In the genomic region with DNA sequence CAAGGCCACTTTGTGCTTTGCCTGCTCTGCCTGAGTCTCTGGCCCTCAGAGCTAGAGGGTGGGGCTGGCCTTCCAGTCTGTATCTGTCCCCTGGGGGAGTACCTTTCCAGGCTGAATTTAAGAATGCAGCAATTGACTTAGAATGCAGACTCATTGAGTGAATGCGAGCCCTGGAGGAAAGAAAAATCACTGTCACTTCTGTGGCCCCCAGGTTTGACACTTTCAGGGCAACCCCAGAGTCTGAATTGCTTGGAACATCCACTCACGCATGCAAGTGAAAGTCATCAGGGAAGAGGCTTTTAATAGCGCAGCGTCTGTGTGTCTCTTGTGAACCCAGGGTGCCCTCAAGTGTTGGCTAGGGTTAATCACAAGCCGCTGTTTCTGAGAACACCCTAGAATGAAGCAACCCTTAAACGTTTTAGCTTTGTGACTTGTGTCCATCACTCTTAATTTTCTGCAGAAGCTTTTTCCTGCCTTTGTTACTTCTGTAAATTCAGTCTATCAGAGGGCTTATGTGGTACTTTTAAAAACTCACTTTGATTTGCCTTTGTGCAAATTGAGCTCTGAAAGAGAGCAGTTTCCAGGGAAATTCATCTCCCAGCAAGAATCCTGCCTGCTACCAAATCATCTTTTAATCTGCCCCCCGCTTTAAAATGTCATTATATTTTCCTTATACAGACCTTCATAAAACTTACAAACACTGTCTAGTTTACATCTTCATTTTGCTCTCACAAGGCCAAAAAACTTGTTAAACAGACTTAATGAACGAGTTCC, we compare ENCODE assay signal across 8 cellular contexts.
DNase-seq lines count a peak whose midpoint lies in the region; ATAC-seq, FAIRE-seq and TF ChIP-seq lines count a peak whose summit lies in the region.

No MANE protein-coding gene starts in this region.

- POLR2A ChIA-PET in A549 (lab: Yijun Ruan, JAX), result no interaction called here
- POLR2A ChIA-PET in activated CD8-positive, alpha-beta T cell treated with anti-CD3 and anti-CD28 coated beads for 36 hours (lab: Charles Lee), result interaction anchor here (0.6 kb wide), 1 partner anchor 310 kb away, joined by 3 read pairs; no protein-coding TSS in a partner anchor

- DNase-seq in A549 (ENCODE audit: low read depth in 1 of 2, low spot score in 1 of 2), result peak; percentile 41 to 79
- peak; percentile 64 for DNase-seq in GM13976 (ENCODE audit: low spot score)
- DNase-seq in NCI-H748 (lab: John Stamatoyannopoulos, UW; ENCODE audit: unreplicated experiment), result peak; percentile 78
- peak; percentile 75 for DNase-seq in activated CD8-positive, alpha-beta T cell treated with anti-CD3 and anti-CD28 coated beads for 36 hours
- DNase-seq in endothelial cell (ENCODE audit: low spot score), result peak; percentile 59
- peak; percentile 68 for DNase-seq in mucosa of gallbladder (ENCODE audit: low spot score)
- peak; percentile 36 for DNase-seq in stimulated activated naive B cell treated with anti-CD40 and anti-IgM and Interleukin-4, amounts not matched to agents 10 μg/mL and 1 μg/mL and 100 μg/mL, for 72 hours

- H3K9me3 ChIP-seq in A549, result no peaks in the 10 kb centered on the region

- no peaks in the 10 kb centered on the region for H3K4me1 ChIP-seq in A549

- WGBS in A549 (ENCODE audit: missing lambda C conversion rate), result 10% methylated on average over 8 of the region's 8 CpGs

- no peak overlapping the region for H3K27ac ChIP-seq in A549

- no peak overlapping the region for H3K4me3 ChIP-seq in A549

- no peak for TF ChIP-seq EP300 in A549 (IDR thresholded peaks at IDR 0.05)

- H3K36me3 Mint-ChIP-seq in activated CD8-positive, alpha-beta T cell treated with anti-CD3 and anti-CD28 coated beads for 36 hours (ENCODE audit: low read depth), result no peaks in the 10 kb centered on the region
- H3K36me3 Mint-ChIP-seq in endothelial cell (ENCODE audit: low read depth, unreplicated experiment), result no peaks in the 10 kb centered on the region
- no peaks in the 10 kb centered on the region for H3K36me3 Mint-ChIP-seq in stimulated activated naive B cell treated with anti-CD40 and anti-IgM and Interleukin-4, amounts not matched to agents 10 μg/mL and 1 μg/mL and 100 μg/mL, for 72 hours

- TF ChIP-seq POLR2A in A549 (IDR thresholded peaks at IDR 0.05; ENCODE audit: low read length), result no peak

- no peak overlapping the region for H3K4me3 Mint-ChIP-seq in activated CD8-positive, alpha-beta T cell treated with anti-CD3 and anti-CD28 coated beads for 36 hours
- H3K4me3 Mint-ChIP-seq in endothelial cell (ENCODE audit: unreplicated experiment), result no peak overlapping the region
- H3K4me3 Mint-ChIP-seq in stimulated activated naive B cell treated with anti-CD40 and anti-IgM and Interleukin-4, amounts not matched to agents 10 μg/mL and 1 μg/mL and 100 μg/mL, for 72 hours, result no peak overlapping the region

- peak overlapping the region; percentile 42; the same call in 2 of the 3 replicates for H3K4me2 ChIP-seq in A549

- no peaks in the 10 kb centered on the region for H3K9me3 Mint-ChIP-seq in activated CD8-positive, alpha-beta T cell treated with anti-CD3 and anti-CD28 coated beads for 36 hours
- no peaks in the 10 kb centered on the region for H3K9me3 Mint-ChIP-seq in endothelial cell (ENCODE audit: unreplicated experiment)
- no peaks in the 10 kb centered on the region for H3K9me3 Mint-ChIP-seq in stimulated activated naive B cell treated with anti-CD40 and anti-IgM and Interleukin-4, amounts not matched to agents 10 μg/mL and 1 μg/mL and 100 μg/mL, for 72 hours

- TF ChIP-seq RAD21 in A549 (conservative IDR thresholded peaks at IDR 0.05 in 1 of 2, IDR thresholded peaks at IDR 0.05 in 1 of 2), result peak; percentile 92 to 93

- intact Hi-C loops in activated CD8-positive, alpha-beta T cell treated with anti-CD3 and anti-CD28 coated beads for 36 hours (cut with micrococcal nuclease), result loop anchor here (10.0 kb wide), 1 partner anchor 182 kb away; no protein-coding TSS in a partner anchor

- CTCF ChIA-PET in A549 (lab: Yijun Ruan, JAX), result interaction anchor here (0.5 to 2.6 kb wide), 42 partner anchors 8 to 1584 kb away, joined by 3 to 33 read pairs (median 3); partner anchors contain the start of genes GFM2 and NSA2
- CTCF ChIA-PET in activated CD8-positive, alpha-beta T cell treated with anti-CD3 and anti-CD28 coated beads for 36 hours (lab: Charles Lee), result interaction anchor here (0.6 to 4.0 kb wide), 27 partner anchors 8 to 547 kb away, joined by 3 to 25 read pairs (median 3); no protein-coding TSS in a partner anchor

- peaks cover 2% of the 10 kb centered on the region for H3K27me3 Mint-ChIP-seq in activated CD8-positive, alpha-beta T cell treated with anti-CD3 and anti-CD28 coated beads for 36 hours
- H3K27me3 Mint-ChIP-seq in endothelial cell (ENCODE audit: unreplicated experiment), result peaks cover 1% of the 10 kb centered on the region
- peaks cover 9 to 10% of the 10 kb centered on the region in 2 donors for H3K27me3 Mint-ChIP-seq in stimulated activated naive B cell treated with anti-CD40 and anti-IgM and Interleukin-4, amounts not matched to agents 10 μg/mL and 1 μg/mL and 100 μg/mL, for 72 hours

- in situ Hi-C loops in GM13976 (cut with MboI; ENCODE audit: low sequenced_read_pairs, unreplicated experiment), result no loop called here

- peak; percentile 81 for FAIRE-seq in A549 (lab: Jason Lieb, UNC)

- ATAC-seq in A549 (peak; percentile 98 to 99), HG03135 (IDR thresholded peaks at IDR 0.05; ENCODE audit: unreplicated experiment) (peak; percentile 74)
- ATAC-seq in activated CD8-positive, alpha-beta T cell treated with anti-CD3 and anti-CD28 coated beads for 36 hours, result peak; percentile 96
- peak; percentile 93 to 95 for ATAC-seq in stimulated activated naive B cell treated with anti-CD40 and anti-IgM and Interleukin-4, amounts not matched to agents 10 μg/mL and 1 μg/mL and 100 μg/mL, for 72 hours (replicated peaks)

- H3K4me1 Mint-ChIP-seq in activated CD8-positive, alpha-beta T cell treated with anti-CD3 and anti-CD28 coated beads for 36 hours (ENCODE audit: low read depth), result peaks cover 7% of the 10 kb centered on the region
- no peaks in the 10 kb centered on the region for H3K4me1 Mint-ChIP-seq in endothelial cell (ENCODE audit: unreplicated experiment)
- H3K4me1 Mint-ChIP-seq in stimulated activated naive B cell treated with anti-CD40 and anti-IgM and Interleukin-4, amounts not matched to agents 10 μg/mL and 1 μg/mL and 100 μg/mL, for 72 hours, result no peaks in the 10 kb centered on the region

- TF ChIP-seq CTCF in A549 (IDR thresholded peaks at IDR 0.05) (peak; percentile 87), GM13976 (IDR thresholded peaks at IDR 0.05; ENCODE audit: borderline replicate concordance, control extremely low read depth, extremely low read depth, insufficient read depth, missing control alignments) (peak; percentile 75), endothelial cell (IDR thresholded peaks at IDR 0.05; ENCODE audit: unreplicated experiment) (no peak)
- peak; percentile 83 for TF ChIP-seq CTCF in activated CD8-positive, alpha-beta T cell treated with anti-CD3 and anti-CD28 coated beads for 36 hours (IDR thresholded peaks at IDR 0.05)

- no peak overlapping the region for H3K27ac Mint-ChIP-seq in activated CD8-positive, alpha-beta T cell treated with anti-CD3 and anti-CD28 coated beads for 36 hours
- H3K27ac Mint-ChIP-seq in endothelial cell (ENCODE audit: unreplicated experiment), result no peak overlapping the region
- no peak overlapping the region for H3K27ac Mint-ChIP-seq in stimulated activated naive B cell treated with anti-CD40 and anti-IgM and Interleukin-4, amounts not matched to agents 10 μg/mL and 1 μg/mL and 100 μg/mL, for 72 hours

TF ChIP-seq in A549, 52 proteins besides CTCF, POLR2A, EP300 and RAD21:
- TF ChIP-seq NPAS2 (CRISPR knock-in tag; IDR thresholded peaks at IDR 0.05; ENCODE audit: borderline replicate concordance) (no peak), SREBF2 (IDR thresholded peaks at IDR 0.05) (no peak), SMC3 (IDR thresholded peaks at IDR 0.05) (peak; percentile 71), HEYL (CRISPR knock-in tag; IDR thresholded peaks at IDR 0.05) (no peak)
